ENCODE assay signal across 8 cellular contexts in genomic region chr2:159712194-159712928, GRCh38. TPM values are rescaled to one million over a fixed set of nuclear protein-coding genes. Genes with fewer than 3 reads are reported as not detected.
DNase-seq lines count a peak whose midpoint lies in the region; ATAC-seq and TF ChIP-seq lines count a peak whose summit lies in the region.

TSS of gene MARCHF7 (plus strand) at chr2:159712506. CDS start at chr2:159729023, 16,517 bp downstream.

- WGBS in GM23248 (ENCODE audit: low coverage in 1 of 2, low lambda C conversion rate in 2 of 2, missing lambda C conversion rate in 2 of 2), 2 experiments = 1% methylated on average over 33 to 68 of the region's 68 CpGs

- H3K9ac ChIP-seq in GM23248 = peak within 1 kb of the TSS; percentile 98
- H3K9ac ChIP-seq in fibroblast of lung (ENCODE audit: insufficient read depth, low read length) = peak within 1 kb of the TSS; percentile 100

- H3K27me3 ChIP-seq in GM23248 (replicated peaks; ENCODE audit: insufficient read depth) = no peaks in the 10 kb centered on the region
- H3K27me3 ChIP-seq in fibroblast of lung (ENCODE audit: control insufficient read depth, insufficient read depth, low read length) = no peaks in the 10 kb centered on the region

- H3K27me3 Mint-ChIP-seq in activated T-helper 1 cell treated with anti-CD3 and anti-CD28 coated beads, Interleukin-12 subunit alpha, Interleukin-12 subunit beta, Interleukin-2, Interleukin-4 antibody, amounts not matched to agents 30 ng/mL and 10 ng/mL and 1 ng/mL, durations not matched to agents 14 hours and 24 hours and 36 hours (ENCODE audit: insufficient read depth) = no peaks in the 10 kb centered on the region
- H3K27me3 Mint-ChIP-seq in naive thymus-derived CD8-positive, alpha-beta T cell = no peaks in the 10 kb centered on the region

- H3K4me1 ChIP-seq in GM23248 (ENCODE audit: insufficient read depth) (peaks cover 29% of the 10 kb centered on the region), fibroblast of lung (ENCODE audit: control insufficient read depth, extremely low read depth, insufficient read depth, low read length) (peaks cover 3% of the 10 kb centered on the region)

- peaks cover 40% of the 10 kb centered on the region for H3K36me3 Mint-ChIP-seq in activated T-helper 1 cell treated with anti-CD3 and anti-CD28 coated beads, Interleukin-12 subunit alpha, Interleukin-12 subunit beta, Interleukin-2, Interleukin-4 antibody, amounts not matched to agents 30 ng/mL and 10 ng/mL and 1 ng/mL, durations not matched to agents 14 hours and 24 hours and 36 hours (ENCODE audit: low read depth)
- H3K36me3 Mint-ChIP-seq in naive thymus-derived CD8-positive, alpha-beta T cell = peaks cover 0 to 35% (median 13%) of the 10 kb centered on the region in 3 donors

- peak within 1 kb of the TSS; percentile 98 for H3K4me3 Mint-ChIP-seq in activated T-helper 1 cell treated with anti-CD3 and anti-CD28 coated beads, Interleukin-12 subunit alpha, Interleukin-12 subunit beta, Interleukin-2, Interleukin-4 antibody, amounts not matched to agents 30 ng/mL and 10 ng/mL and 1 ng/mL, durations not matched to agents 14 hours and 24 hours and 36 hours
- H3K4me3 Mint-ChIP-seq in naive thymus-derived CD8-positive, alpha-beta T cell = peak within 1 kb of the TSS; percentile 97 to 100 (median 100)

- H3K4me2 ChIP-seq in GM23248 (ENCODE audit: unreplicated experiment) = peak within 1 kb of the TSS; percentile 97
- H3K4me2 ChIP-seq in fibroblast of lung (ENCODE audit: extremely low read depth, insufficient read depth, low read length) = peak within 1 kb of the TSS; percentile 97

- H3K27ac ChIP-seq in GM23248 = peak within 1 kb of the TSS; percentile 94
- H3K27ac ChIP-seq in fibroblast of lung (ENCODE audit: insufficient read depth, low read length) = peak within 1 kb of the TSS; percentile 99

- intact Hi-C loops in activated T-helper 1 cell treated with anti-CD3 and anti-CD28 coated beads, Interleukin-12 subunit alpha, Interleukin-12 subunit beta, Interleukin-2, Interleukin-4 antibody, amounts not matched to agents 30 ng/mL and 10 ng/mL and 1 ng/mL, durations not matched to agents 14 hours and 24 hours and 36 hours (cut with micrococcal nuclease) = loop anchor here (1.0 to 10.0 kb wide), 10 partner anchors 97 to 1815 kb away; partner anchors contain the start of genes CCDC148, LY75, PKP4 and PSMD14

- H4K20me1 ChIP-seq in GM23248 (ENCODE audit: insufficient read depth) = peaks cover 19% of the 10 kb centered on the region; the same call in 1 of the 2 replicates
- peaks cover 11% of the 10 kb centered on the region for H4K20me1 ChIP-seq in fibroblast of lung (ENCODE audit: control insufficient read depth, extremely low read depth, insufficient read depth, low read length)

- peaks cover 44% of the 10 kb centered on the region for H3K4me1 Mint-ChIP-seq in activated T-helper 1 cell treated with anti-CD3 and anti-CD28 coated beads, Interleukin-12 subunit alpha, Interleukin-12 subunit beta, Interleukin-2, Interleukin-4 antibody, amounts not matched to agents 30 ng/mL and 10 ng/mL and 1 ng/mL, durations not matched to agents 14 hours and 24 hours and 36 hours (ENCODE audit: low read depth)
- peaks cover 20 to 65% (median 46%) of the 10 kb centered on the region in 4 donors for H3K4me1 Mint-ChIP-seq in naive thymus-derived CD8-positive, alpha-beta T cell

- peak within 1 kb of the TSS; percentile 89 for H3K4me3 ChIP-seq in GM23248
- H3K4me3 ChIP-seq in fibroblast of lung (replicated peaks in 1 of 4; ENCODE audit: control extremely low read depth in 1 of 4, insufficient read depth in 1 of 4, low read depth in 3 of 4, low read length in 4 of 4) = peak within 1 kb of the TSS; percentile 92 to 99 (median 98)

- H3K27ac Mint-ChIP-seq in activated T-helper 1 cell treated with anti-CD3 and anti-CD28 coated beads, Interleukin-12 subunit alpha, Interleukin-12 subunit beta, Interleukin-2, Interleukin-4 antibody, amounts not matched to agents 30 ng/mL and 10 ng/mL and 1 ng/mL, durations not matched to agents 14 hours and 24 hours and 36 hours = peak within 1 kb of the TSS; percentile 98
- peak within 1 kb of the TSS; percentile 94 to 100 (median 100) for H3K27ac Mint-ChIP-seq in naive thymus-derived CD8-positive, alpha-beta T cell

- H3K36me3 ChIP-seq in GM23248 (ENCODE audit: low read depth) = peaks cover 19% of the 10 kb centered on the region
- peaks cover 3% of the 10 kb centered on the region for H3K36me3 ChIP-seq in fibroblast of lung (ENCODE audit: control insufficient read depth, insufficient read depth, low read length)

- H3K79me2 ChIP-seq in GM23248 (ENCODE audit: insufficient read depth) (peaks cover 56% of the 10 kb centered on the region), fibroblast of lung (ENCODE audit: control insufficient read depth, insufficient read depth, low read length) (peaks cover 51% of the 10 kb centered on the region)

- in situ Hi-C loops in GM23248 (cut with MboI) = no loop called here

- H3K9me3 Mint-ChIP-seq in activated T-helper 1 cell treated with anti-CD3 and anti-CD28 coated beads, Interleukin-12 subunit alpha, Interleukin-12 subunit beta, Interleukin-2, Interleukin-4 antibody, amounts not matched to agents 30 ng/mL and 10 ng/mL and 1 ng/mL, durations not matched to agents 14 hours and 24 hours and 36 hours = no peaks in the 10 kb centered on the region
- peaks cover 0 to 2% (median 0%) of the 10 kb centered on the region in 9 donors for H3K9me3 Mint-ChIP-seq in naive thymus-derived CD8-positive, alpha-beta T cell

- H3F3A ChIP-seq in GM23248 (ENCODE audit: insufficient read depth) = peaks cover 29% of the 10 kb centered on the region

- ATAC-seq in naive thymus-derived CD8-positive, alpha-beta T cell = peak; percentile 90 to 92

- no peaks in the 10 kb centered on the region for H3K9me3 ChIP-seq in GM23248 (ENCODE audit: low read depth)
- H3K9me3 ChIP-seq in fibroblast of lung (ENCODE audit: control insufficient read depth, insufficient read depth, low read depth, low read length) = no peaks in the 10 kb centered on the region

- POLR2A ChIA-PET in naive thymus-derived CD8-positive, alpha-beta T cell (lab: Charles Lee) = interaction anchor here (0.6 to 3.0 kb wide), 29 partner anchors 8 to 1852 kb away, joined by 3 to 18 read pairs (median 4); partner anchors contain the start of genes BAZ2B, LY75, TANK and WDSUB1

- DNase-seq in Daoy (ENCODE audit: low read depth) (peak; percentile 98), GM23248 (peak; percentile 99), Kasumi-1 (lab: John Stamatoyannopoulos, UW) (peak; percentile 98), RKO (ENCODE audit: low spot score) (peak; percentile 95), fibroblast of lung (ENCODE audit: low read depth in 2 of 2) (peak; percentile 93 to 95)
- DNase-seq in activated T-helper 1 cell treated with anti-CD3 and anti-CD28 coated beads, Interleukin-12 subunit alpha, Interleukin-12 subunit beta, Interleukin-2, Interleukin-4 antibody, amounts not matched to agents 30 ng/mL and 10 ng/mL and 1 ng/mL, durations not matched to agents 14 hours and 24 hours and 36 hours (ENCODE audit: low spot score) = peak; percentile 96
- peak; percentile 94 to 99 (median 98) for DNase-seq in naive thymus-derived CD8-positive, alpha-beta T cell
- peak; percentile 94 to 98 (median 96) for DNase-seq in stimulated activated naive CD4-positive, alpha-beta T cell (lab: John Stamatoyannopoulos, UW)

- no peaks in the 10 kb centered on the region for H3K9me2 ChIP-seq in GM23248 (ENCODE audit: insufficient read depth)

- H2AFZ ChIP-seq in GM23248 (peak within 1 kb of the TSS; percentile 98), fibroblast of lung (ENCODE audit: low read length) (peak within 1 kb of the TSS; percentile 51)

- peak; percentile 37 to 47 for TF ChIP-seq CTCF in fibroblast of lung (conservative IDR thresholded peaks at IDR 0.05 in 1 of 2, IDR thresholded peaks at IDR 0.05 in 1 of 2; ENCODE audit: low read depth in 1 of 2, low read length in 2 of 2)

RNA-seq across cellular contexts. Expression of gene MARCHF7, which starts in this region (rescaled TPM):
- total RNA-seq in Daoy (2014; rRNA removed; shearing (Covaris generic)) = 89.0 and 104 TPM in 2 replicates
- total RNA-seq in GM23248 (2014; rRNA removed; shearing (Covaris generic)) = 99.3 and 118 TPM in 2 replicates
- polyA plus RNA-seq in GM23248 (2016; fragmentation: Nextera tagmentation; extraction: Ambion mirVana) (92.7 and 97.3 TPM in 2 replicates), fibroblast of lung (60.4 and 65.6 TPM in 2 replicates)
- 76.5 and 80.3 TPM in 2 replicates for total RNA-seq in activated T-helper 1 cell treated with anti-CD3 and anti-CD28 coated beads, Interleukin-12 subunit alpha, Interleukin-12 subunit beta, Interleukin-2, Interleukin-4 antibody, amounts not matched to agents 30 ng/mL and 10 ng/mL and 1 ng/mL, durations not matched to agents 14 hours and 24 hours and 36 hours
- total RNA-seq in fibroblast of lung = 90.1 and 97.1 TPM in 2 replicates
- polyA plus RNA-seq in fibroblast of lung (2012) = 50.7 and 52.6 TPM in 2 replicates
- 5.3 and 7.3 TPM in 2 replicates for polyA minus RNA-seq in fibroblast of lung (ENCODE audit: low replicate concordance)
- 100 to 1,000 TPM; 145 to 156 TPM for total RNA-seq in naive thymus-derived CD8-positive, alpha-beta T cell
- polyA plus RNA-seq in naive thymus-derived CD8-positive, alpha-beta T cell = 100 to 1,000 TPM; 147 to 158 (median 157) TPM

Comparison
In these comparisons a context has a peak if more than half of its experiments do, and no peak if none do; other contexts are left out.
1. Peak in every context shown above with its lines: DNase-seq, ATAC-seq, H3K4me3 ChIP-seq and H3K27ac ChIP-seq.